ENCODE assay signal across 1 cellular context in the genomic region with DNA sequence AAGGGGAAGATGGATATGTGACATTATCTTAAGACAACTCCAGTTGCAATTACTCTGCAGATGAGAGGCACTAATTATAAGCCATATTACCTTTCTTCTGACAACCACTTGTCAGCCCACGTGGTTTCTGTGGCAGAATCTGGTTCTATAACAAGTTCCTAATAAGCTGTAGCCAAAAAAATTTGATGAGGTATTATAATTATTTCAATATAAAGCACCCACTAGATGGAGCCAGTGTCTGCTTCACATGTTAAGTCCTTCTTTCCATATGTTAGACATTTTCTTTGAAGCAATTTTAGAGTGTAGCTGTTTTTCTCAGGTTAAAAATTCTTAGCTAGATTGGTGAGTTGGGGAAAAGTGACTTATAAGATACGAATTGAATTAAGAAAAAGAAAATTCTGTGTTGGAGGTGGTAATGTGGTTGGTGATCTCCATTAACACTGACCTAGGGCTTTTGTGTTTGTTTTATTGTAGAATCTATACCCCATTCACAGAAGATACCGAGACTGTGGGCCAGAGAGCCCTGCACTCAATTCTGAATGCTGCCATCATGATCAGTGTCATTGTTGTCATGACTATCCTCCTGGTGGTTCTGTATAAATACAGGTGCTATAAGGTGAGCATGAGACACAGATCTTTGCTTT.
TF ChIP-seq lines count a peak whose summit lies in the region.

No MANE protein-coding gene starts in this region.

TF ChIP-seq in SK-N-SH, 30 proteins besides CTCF, POLR2A, EP300 and RAD21 (continued from another document):
- TF ChIP-seq MEF2A (IDR thresholded peaks at IDR 0.05; ENCODE audit: borderline replicate concordance, low read depth): no peak
- TF ChIP-seq PBX3 (IDR thresholded peaks at IDR 0.05): no peak
- TF ChIP-seq NRF1 (IDR thresholded peaks at IDR 0.05; ENCODE audit: low read depth, low read length): no peak
- TF ChIP-seq, protein P1, sequence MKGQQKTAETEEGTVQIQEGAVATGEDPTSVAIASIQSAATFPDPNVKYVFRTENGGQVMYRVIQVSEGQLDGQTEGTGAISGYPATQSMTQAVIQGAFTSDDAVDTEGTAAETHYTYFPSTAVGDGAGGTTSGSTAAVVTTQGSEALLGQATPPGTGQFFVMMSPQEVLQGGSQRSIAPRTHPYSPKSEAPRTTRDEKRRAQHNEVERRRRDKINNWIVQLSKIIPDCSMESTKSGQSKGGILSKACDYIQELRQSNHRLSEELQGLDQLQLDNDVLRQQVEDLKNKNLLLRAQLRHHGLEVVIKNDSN (IDR thresholded peaks at IDR 0.05; ENCODE audit: borderline replicate concordance, low read depth): no peak
- no peak for TF ChIP-seq RFX5 (IDR thresholded peaks at IDR 0.05; ENCODE audit: low read length)
- TF ChIP-seq CHD2 (IDR thresholded peaks at IDR 0.05; ENCODE audit: low read length, partially characterized antibody): no peak
TF ChIP-seq in SK-N-SH: peak in this region for 0.
